8 cellular contexts compared by ENCODE assay signal in the genomic region with DNA sequence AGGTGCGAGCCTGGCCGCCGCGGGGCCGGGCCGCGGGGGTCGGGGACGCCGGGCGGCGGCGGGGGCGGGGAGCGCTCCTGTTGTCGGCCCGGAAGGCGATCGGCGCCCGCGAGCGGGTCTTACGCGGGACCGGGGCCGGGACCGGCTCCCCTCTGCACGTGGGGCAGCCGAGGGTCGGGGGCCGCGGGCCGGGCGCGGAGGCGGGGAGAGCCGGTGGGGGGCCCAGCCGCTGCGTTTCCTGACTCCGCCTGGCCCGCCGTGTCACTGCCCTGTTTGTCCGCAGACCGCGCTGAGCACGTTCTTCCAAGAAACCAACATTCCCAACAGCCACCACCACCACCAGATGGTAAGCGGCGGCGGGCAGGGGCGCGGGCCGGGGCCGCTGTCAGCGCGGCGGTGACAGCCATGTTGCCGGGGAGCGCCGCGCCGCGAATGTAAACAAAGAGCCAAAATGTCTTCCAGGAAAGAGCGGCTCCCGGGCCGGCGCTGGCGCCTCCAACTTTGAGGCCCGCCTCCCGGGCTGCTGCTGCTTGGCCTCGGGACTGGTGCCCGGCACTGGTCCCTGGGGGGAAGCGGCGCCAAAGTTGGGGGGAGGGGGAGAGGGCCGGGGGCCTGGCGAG. TPM values are rescaled to one million over a fixed set of nuclear protein-coding genes. Genes with fewer than 3 reads are reported as not detected.
DNase-seq lines count a peak whose midpoint lies in the region; ATAC-seq, FAIRE-seq and TF ChIP-seq lines count a peak whose summit lies in the region.

No MANE protein-coding gene starts in this region.

- peaks cover 26 to 83% (median 64%) of the 10 kb centered on the region in 9 donors for H3K4me1 ChIP-seq in heart right ventricle

- peaks cover 46% of the 10 kb centered on the region for H3K36me3 Mint-ChIP-seq in activated CD4-positive, alpha-beta T cell treated with anti-CD3 and anti-CD28 coated beads for 36 hours (ENCODE audit: low read depth)
- H3K36me3 Mint-ChIP-seq in activated naive CD8-positive, alpha-beta T cell treated with anti-CD3 and anti-CD28 coated beads for 36 hours = peaks cover 43% of the 10 kb centered on the region

- H3K9me3 Mint-ChIP-seq in activated CD4-positive, alpha-beta T cell treated with anti-CD3 and anti-CD28 coated beads for 36 hours (ENCODE audit: low read depth) = no peaks in the 10 kb centered on the region
- H3K9me3 Mint-ChIP-seq in activated naive CD8-positive, alpha-beta T cell treated with anti-CD3 and anti-CD28 coated beads for 36 hours = no peaks in the 10 kb centered on the region

- H3K4me3 ChIP-seq in heart right ventricle = peak overlapping the region; percentile 72 to 98 (median 94)

- intact Hi-C loops in activated CD4-positive, alpha-beta T cell treated with anti-CD3 and anti-CD28 coated beads for 36 hours (cut with DNase I, micrococcal nuclease) = loop anchor here (1.0 to 10.0 kb wide), 9 partner anchors 19 to 1189 kb away; a partner anchor contains a TSS
- intact Hi-C loops in heart right ventricle (cut with DNase I) = loop anchor here in 3 of 10 donors (5.0 to 10.0 kb wide), 3 partner anchors 68 to 483 kb away; a partner anchor contains a TSS
- intact Hi-C loops in posterior vena cava (cut with DNase I) = no loop called here

- FAIRE-seq in GM12892 (lab: Jason Lieb, UNC) = no peak

- H3K4me3 Mint-ChIP-seq in activated CD4-positive, alpha-beta T cell treated with anti-CD3 and anti-CD28 coated beads for 36 hours = peak overlapping the region; percentile 96
- peak overlapping the region; percentile 95 for H3K4me3 Mint-ChIP-seq in activated naive CD8-positive, alpha-beta T cell treated with anti-CD3 and anti-CD28 coated beads for 36 hours

- no peaks in the 10 kb centered on the region for H3K27me3 ChIP-seq in heart right ventricle

- H3K27ac Mint-ChIP-seq in activated CD4-positive, alpha-beta T cell treated with anti-CD3 and anti-CD28 coated beads for 36 hours = peak overlapping the region; percentile 87
- peak overlapping the region; percentile 100 for H3K27ac Mint-ChIP-seq in activated naive CD8-positive, alpha-beta T cell treated with anti-CD3 and anti-CD28 coated beads for 36 hours

- TF ChIP-seq CTCF in heart right ventricle (IDR thresholded peaks at IDR 0.05) = no peak

- peaks cover 55% of the 10 kb centered on the region for H3K4me1 Mint-ChIP-seq in activated CD4-positive, alpha-beta T cell treated with anti-CD3 and anti-CD28 coated beads for 36 hours
- peaks cover 54% of the 10 kb centered on the region for H3K4me1 Mint-ChIP-seq in activated naive CD8-positive, alpha-beta T cell treated with anti-CD3 and anti-CD28 coated beads for 36 hours

- POLR2A ChIA-PET in activated CD4-positive, alpha-beta T cell treated with anti-CD3 and anti-CD28 coated beads for 36 hours (lab: Charles Lee) = interaction anchor here (0.6 to 5.1 kb wide), 16 partner anchors 9 to 968 kb away, joined by 4 to 36 read pairs (median 10); a partner anchor contains a TSS

- peak; percentile 77 for DNase-seq in activated CD4-positive, alpha-beta T cell treated with anti-CD3 and anti-CD28 coated beads for 36 hours
- no peak for DNase-seq in activated CD4-positive, alpha-beta T cell treated with anti-CD3 and anti-CD28 coated beads for 1 hour
- peak; percentile 64 for DNase-seq in activated naive CD8-positive, alpha-beta T cell treated with anti-CD3 and anti-CD28 coated beads for 36 hours
- DNase-seq in heart right ventricle (peak; percentile 58 to 77), posterior vena cava (ENCODE audit: low spot score) (peak; percentile 91), GM12892 (ENCODE audit: insufficient read length) (no peak)

- H3K36me3 ChIP-seq in heart right ventricle = peaks cover 0 to 29% (median 0%) of the 10 kb centered on the region in 9 donors

- peak overlapping the region; percentile 89 to 98 (median 94) for H3K27ac ChIP-seq in heart right ventricle

- no peaks in the 10 kb centered on the region for H3K27me3 Mint-ChIP-seq in activated CD4-positive, alpha-beta T cell treated with anti-CD3 and anti-CD28 coated beads for 36 hours
- peaks cover 5% of the 10 kb centered on the region for H3K27me3 Mint-ChIP-seq in activated naive CD8-positive, alpha-beta T cell treated with anti-CD3 and anti-CD28 coated beads for 36 hours

- no peak; the same call in 1 of the 2 replicates for TF ChIP-seq POLR2A in GM12892 (IDR thresholded peaks at IDR 0.05; ENCODE audit: low read depth, low read length)

- H3K9me3 ChIP-seq in heart right ventricle = no peaks in the 10 kb centered on the region

- WGBS in heart right ventricle, 2 donors = 0 to 1% methylated on average over 57 to 74 of the region's 76 CpGs

- CTCF ChIA-PET in activated CD4-positive, alpha-beta T cell treated with anti-CD3 and anti-CD28 coated beads for 36 hours (lab: Charles Lee) = interaction anchor here (0.6 to 3.4 kb wide), 6 partner anchors 14 to 255 kb away, joined by 3 to 21 read pairs (median 4); no protein-coding TSS in a partner anchor

- ATAC-seq in activated CD4-positive, alpha-beta T cell treated with anti-CD3 and anti-CD28 coated beads for 36 hours = no peak
- ATAC-seq in heart right ventricle = peak in 2 of 8 donors; percentile 2 to 6
- ATAC-seq in HG02610 (IDR thresholded peaks at IDR 0.05; ENCODE audit: unreplicated experiment) = no peak

TF ChIP-seq in PFSK-1, 5 proteins besides CTCF, POLR2A, EP300 and RAD21:
- TF ChIP-seq SIN3A (IDR thresholded peaks at IDR 0.05; ENCODE audit: borderline replicate concordance, insufficient read depth, low read length) = peak; percentile 81; the same call in 1 of the 2 replicates
- TF ChIP-seq, protein P1, sequence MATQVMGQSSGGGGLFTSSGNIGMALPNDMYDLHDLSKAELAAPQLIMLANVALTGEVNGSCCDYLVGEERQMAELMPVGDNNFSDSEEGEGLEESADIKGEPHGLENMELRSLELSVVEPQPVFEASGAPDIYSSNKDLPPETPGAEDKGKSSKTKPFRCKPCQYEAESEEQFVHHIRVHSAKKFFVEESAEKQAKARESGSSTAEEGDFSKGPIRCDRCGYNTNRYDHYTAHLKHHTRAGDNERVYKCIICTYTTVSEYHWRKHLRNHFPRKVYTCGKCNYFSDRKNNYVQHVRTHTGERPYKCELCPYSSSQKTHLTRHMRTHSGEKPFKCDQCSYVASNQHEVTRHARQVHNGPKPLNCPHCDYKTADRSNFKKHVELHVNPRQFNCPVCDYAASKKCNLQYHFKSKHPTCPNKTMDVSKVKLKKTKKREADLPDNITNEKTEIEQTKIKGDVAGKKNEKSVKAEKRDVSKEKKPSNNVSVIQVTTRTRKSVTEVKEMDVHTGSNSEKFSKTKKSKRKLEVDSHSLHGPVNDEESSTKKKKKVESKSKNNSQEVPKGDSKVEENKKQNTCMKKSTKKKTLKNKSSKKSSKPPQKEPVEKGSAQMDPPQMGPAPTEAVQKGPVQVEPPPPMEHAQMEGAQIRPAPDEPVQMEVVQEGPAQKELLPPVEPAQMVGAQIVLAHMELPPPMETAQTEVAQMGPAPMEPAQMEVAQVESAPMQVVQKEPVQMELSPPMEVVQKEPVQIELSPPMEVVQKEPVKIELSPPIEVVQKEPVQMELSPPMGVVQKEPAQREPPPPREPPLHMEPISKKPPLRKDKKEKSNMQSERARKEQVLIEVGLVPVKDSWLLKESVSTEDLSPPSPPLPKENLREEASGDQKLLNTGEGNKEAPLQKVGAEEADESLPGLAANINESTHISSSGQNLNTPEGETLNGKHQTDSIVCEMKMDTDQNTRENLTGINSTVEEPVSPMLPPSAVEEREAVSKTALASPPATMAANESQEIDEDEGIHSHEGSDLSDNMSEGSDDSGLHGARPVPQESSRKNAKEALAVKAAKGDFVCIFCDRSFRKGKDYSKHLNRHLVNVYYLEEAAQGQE (IDR thresholded peaks at IDR 0.05; ENCODE audit: insufficient read depth in 1 of 2, low read depth in 2 of 2, low read length in 2 of 2) = no peak

RNA-seq across cellular contexts. Expression of a gene that starts 0.6 kb away (rescaled TPM):
- total RNA-seq in activated CD4-positive, alpha-beta T cell treated with anti-CD3 and anti-CD28 coated beads for 36 hours = 100 to 1,000 TPM; 299 to 639 TPM
- polyA plus RNA-seq in PFSK-1 (2012; ENCODE audit: insufficient read length, low read depth) = 785 TPM
- 100 to 1,000 TPM; 262 to 268 TPM for total RNA-seq in activated naive CD8-positive, alpha-beta T cell treated with anti-CD3 and anti-CD28 coated beads for 36 hours
- total RNA-seq in heart right ventricle = 10 to 100 TPM; 22.2 to 50.7 (median 27.6) TPM
- polyA plus RNA-seq in heart right ventricle = 10 to 100 TPM; 13.3 to 20.6 TPM
- total RNA-seq in posterior vena cava = 10 to 100 TPM; 21.7 to 22.5 TPM
- 48.7 TPM for polyA plus RNA-seq in GM12892 (2012; ENCODE audit: missing spikeins)

RNA-seq across cellular contexts. Expression of a gene that starts 25.4 kb away (rescaled TPM):
- 10 to 100 TPM; 24.0 to 39.4 TPM for total RNA-seq in activated CD4-positive, alpha-beta T cell treated with anti-CD3 and anti-CD28 coated beads for 36 hours
- polyA plus RNA-seq in PFSK-1 (2012; ENCODE audit: insufficient read length, low read depth) = 62.7 TPM
- 10 to 100 TPM; 30.4 to 34.7 TPM for total RNA-seq in activated naive CD8-positive, alpha-beta T cell treated with anti-CD3 and anti-CD28 coated beads for 36 hours
- 10 to 100 TPM in 2 of 10 donors, 1 to 10 TPM in 8; 1.3 to 18.8 (median 3.4) TPM for total RNA-seq in heart right ventricle
- 1 to 10 TPM; 2.2 to 6.9 TPM for polyA plus RNA-seq in heart right ventricle
- 1 to 10 TPM; 1.9 TPM for total RNA-seq in posterior vena cava
- 4.6 TPM for polyA plus RNA-seq in GM12892 (2012; ENCODE audit: missing spikeins)

RNA-seq across cellular contexts. Expression of a gene that starts 42.3 kb away (rescaled TPM):
- total RNA-seq in activated CD4-positive, alpha-beta T cell treated with anti-CD3 and anti-CD28 coated beads for 36 hours = 1 to 10 TPM in 1 of 2 experiments, under 1 TPM in 1; 0.63 to 1.2 TPM
- 10.6 TPM for polyA plus RNA-seq in PFSK-1 (2012; ENCODE audit: insufficient read length, low read depth)
- 1 to 10 TPM in 1 of 2 experiments, under 1 TPM in 1; 0.87 to 1.6 TPM for total RNA-seq in activated naive CD8-positive, alpha-beta T cell treated with anti-CD3 and anti-CD28 coated beads for 36 hours
- total RNA-seq in heart right ventricle (1 to 10 TPM in 9 of 10 donors, under 1 TPM in 1; 0.98 to 2.7 (median 1.6) TPM), posterior vena cava (1 to 10 TPM in 1 of 2 donors, under 1 TPM in 1; 0.83 to 1.6 TPM)
- 1 to 10 TPM; 2.6 to 8.9 TPM for polyA plus RNA-seq in heart right ventricle
- polyA plus RNA-seq in GM12892 (2012; ENCODE audit: missing spikeins) = 0.42 TPM

Comparison
In these comparisons a context has a peak if more than half of its experiments do, and no peak if none do; other contexts are left out.
1. DNase-seq: peak in activated CD4-positive, alpha-beta T cell treated with anti-CD3 and anti-CD28 coated beads for 36 hours (single experiment), activated naive CD8-positive, alpha-beta T cell treated with anti-CD3 and anti-CD28 coated beads for 36 hours (single experiment), heart right ventricle (2 of 2) and posterior vena cava (single experiment); none in activated CD4-positive, alpha-beta T cell treated with anti-CD3 and anti-CD28 coated beads for 1 hour (single experiment) and GM12892 (single experiment).
2. RNA of a gene that starts 0.6 kb away (total RNA-seq): 299 to 639 TPM in activated CD4-positive, alpha-beta T cell treated with anti-CD3 and anti-CD28 coated beads for 36 hours and 262 to 268 TPM in activated naive CD8-positive, alpha-beta T cell treated with anti-CD3 and anti-CD28 coated beads for 36 hours; 22.2 to 50.7 TPM in heart right ventricle and 21.7 to 22.5 TPM in posterior vena cava; every median in the first group is over 4 times any median in the second.
3. intact Hi-C loops: an anchor here in activated CD4-positive, alpha-beta T cell treated with anti-CD3 and anti-CD28 coated beads for 36 hours (1.0 to 10.0 kb wide); none called in posterior vena cava.